In the genomic region with DNA sequence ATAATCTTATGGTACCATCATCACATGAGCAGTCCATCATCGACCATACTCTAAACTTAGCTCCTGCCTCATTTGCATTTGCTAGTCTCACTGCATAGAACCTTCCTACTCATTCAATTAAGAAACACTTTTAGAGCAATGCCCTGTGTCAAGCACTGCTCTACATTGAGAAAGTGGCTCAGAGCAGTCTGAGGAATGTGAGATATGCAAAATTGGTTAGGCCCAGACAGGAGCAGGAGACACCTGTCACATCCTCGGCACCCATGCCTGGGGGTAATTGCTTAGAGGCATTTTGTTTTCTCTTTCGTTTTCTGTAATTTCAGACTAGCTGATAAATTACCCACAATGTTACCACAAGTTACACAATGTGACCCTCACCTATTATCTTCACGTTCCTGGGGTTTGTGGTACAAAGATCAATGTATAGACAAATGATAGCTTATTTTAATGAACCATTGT, we compare ENCODE assay signal across 14 cellular contexts. TPM values are rescaled to one million over a fixed set of nuclear protein-coding genes. Genes with fewer than 3 reads are reported as not detected.
DNase-seq lines count a peak whose midpoint lies in the region; ATAC-seq, FAIRE-seq and TF ChIP-seq lines count a peak whose summit lies in the region.
"Had no signal": no experiment of that assay in that cellular context is flagged by ENCODE, and none has a peak within 500 bp of the region (broad histone marks: within the 10 kb centered on the region; RNA-seq: fewer than 3 reads in every experiment).

No MANE protein-coding gene starts in this region.

- H3K79me2 ChIP-seq in GM23248 (ENCODE audit: insufficient read depth) = no peaks in the 10 kb centered on the region

- H3K27me3 ChIP-seq in GM23248 (replicated peaks; ENCODE audit: insufficient read depth) = no peaks in the 10 kb centered on the region
- H3K27me3 ChIP-seq: right atrium auricular region had no signal

- 70 to 73% methylated on average over 4 of the region's 4 CpGs for WGBS in GM23248 (ENCODE audit: low coverage in 1 of 2, low lambda C conversion rate in 2 of 2, missing lambda C conversion rate in 2 of 2), 2 experiments

- TF ChIP-seq CTCF in D721Med (IDR thresholded peaks at IDR 0.05; ENCODE audit: insufficient read depth, missing control alignments) = no peak

- H3K4me2 ChIP-seq in GM23248 (ENCODE audit: unreplicated experiment) = no peak overlapping the region

- H3K9me3 ChIP-seq in GM23248 (ENCODE audit: low read depth) = no peaks in the 10 kb centered on the region
- H3K9me3 ChIP-seq: right atrium auricular region had no signal

- in situ Hi-C loops in GM23248 (cut with MboI) = no loop called here

- no peak for FAIRE-seq in D721Med (lab: Jason Lieb, UNC)

- H3K9ac ChIP-seq in GM23248 = no peak overlapping the region

- H3K27ac ChIP-seq in GM23248 = no peak overlapping the region
- H3K27ac ChIP-seq: right atrium auricular region, VCaP had no signal

- peaks cover 4% of the 10 kb centered on the region; the same call in 1 of the 2 replicates for H3K4me1 ChIP-seq in GM23248 (ENCODE audit: insufficient read depth)
- H3K4me1 ChIP-seq: right atrium auricular region had no signal

- H3F3A ChIP-seq in GM23248 (ENCODE audit: insufficient read depth) = no peaks in the 10 kb centered on the region

- no peak overlapping the region for H2AFZ ChIP-seq in GM23248

- H3K9me2 ChIP-seq in GM23248 (ENCODE audit: insufficient read depth) = no peaks in the 10 kb centered on the region

- no peaks in the 10 kb centered on the region for H3K36me3 ChIP-seq in GM23248 (ENCODE audit: low read depth)
- H3K36me3 ChIP-seq: right atrium auricular region had no signal

- ATAC-seq in GM21423 (IDR thresholded peaks at IDR 0.05; ENCODE audit: unreplicated experiment) = peak; percentile 89
- peak; percentile 68 for ATAC-seq in HG03175 (IDR thresholded peaks at IDR 0.05; ENCODE audit: unreplicated experiment)

- H4K20me1 ChIP-seq in GM23248 (ENCODE audit: insufficient read depth) = no peaks in the 10 kb centered on the region

- H3K4me3 ChIP-seq in GM23248 = no peak overlapping the region
- H3K4me3 ChIP-seq: right atrium auricular region had no signal

- peak; percentile 18 for DNase-seq in activated CD4-positive, alpha-beta T cell treated with anti-CD3 and anti-CD28 coated beads for 48 hours
- no peak for DNase-seq in activated CD4-positive, alpha-beta T cell treated with anti-CD3 and anti-CD28 coated beads, Interleukin-2, amount 50 U/mL, for 4 hours
- DNase-seq in islet precursor cell = peak; percentile 75
- DNase-seq in D721Med (ENCODE audit: insufficient read length, low spot score) = no peak
- DNase-seq in GM23248 = no peak
- no peak for DNase-seq in NCI-H2196 (lab: John Stamatoyannopoulos, UW; ENCODE audit: unreplicated experiment)
- DNase-seq: cerebellar nuclear complex, HCEC 1CT, NCI-H2171 had no signal

RNA-seq across cellular contexts. Expression of a gene that starts 4.9 kb away (rescaled TPM):
- total RNA-seq in GM23248 (2014; rRNA removed; shearing (Covaris generic)) = 180 and 215 TPM in 2 replicates
- 108 and 118 TPM in 2 replicates for polyA plus RNA-seq in GM23248 (2016; fragmentation: Nextera tagmentation; extraction: Ambion mirVana)

RNA-seq across cellular contexts. Expression of a gene that starts 47.7 kb away (rescaled TPM):
- total RNA-seq in GM23248 (2014; rRNA removed; shearing (Covaris generic)) = 1.3 TPM in 1 of 2 replicates, not detected in the other
- 0.16 TPM in 1 of 2 replicates, not detected in the other for polyA plus RNA-seq in GM23248 (2016; fragmentation: Nextera tagmentation; extraction: Ambion mirVana)
- total RNA-seq: subcutaneous adipose tissue had no signal

Comparison
In these comparisons a context has a peak if more than half of its experiments do, and no peak if none do; other contexts are left out.
1. DNase-seq: peak in activated CD4-positive, alpha-beta T cell treated with anti-CD3 and anti-CD28 coated beads for 48 hours (single experiment) and islet precursor cell (single experiment); none in activated CD4-positive, alpha-beta T cell treated with anti-CD3 and anti-CD28 coated beads, Interleukin-2, amount 50 U/mL, for 4 hours (0 of 2), D721Med (single experiment), GM23248 (single experiment) and NCI-H2196 (single experiment).